Comparison of ENCODE assay signal across 34 cellular contexts in the genomic region with DNA sequence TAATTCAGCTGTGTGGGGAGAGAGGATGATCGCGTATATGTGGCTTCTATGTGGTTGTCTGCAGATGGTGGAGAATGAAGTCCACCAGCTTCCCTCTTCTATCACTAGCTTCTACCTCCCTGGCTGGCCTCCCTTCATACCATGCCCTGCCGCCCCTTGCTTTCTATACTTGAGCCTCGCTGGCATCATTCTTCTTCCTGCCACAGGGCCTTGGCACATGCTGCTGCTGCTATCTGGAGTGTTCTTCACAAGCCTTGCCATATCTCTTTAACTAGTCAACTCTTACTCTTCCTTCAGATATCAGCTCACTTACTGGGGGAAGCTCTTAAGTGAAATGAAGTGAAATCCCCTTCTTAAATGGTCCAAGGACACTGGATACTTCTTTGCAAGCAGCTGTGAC.
"Had no signal": no experiment of that assay in that cellular context is flagged by ENCODE, and none has a peak within 500 bp of the region (broad histone marks: within the 10 kb centered on the region; RNA-seq: fewer than 3 reads in every experiment).

No MANE protein-coding gene starts in this region.

- H3K27me3 ChIP-seq: body of pancreas, breast epithelium, MG63 had no signal

- FAIRE-seq: astrocyte had no signal

- DNase-seq: activated CD4-positive, alpha-beta memory T cell treated with anti-CD3 and anti-CD28 coated beads, Interleukin-2, amount 10 ng/mL, durations not matched to agents 7 days and 5 days; activated CD4-positive, alpha-beta T cell treated with anti-CD3 and anti-CD28 coated beads for 1 hour; activated CD4-positive, alpha-beta T cell treated with anti-CD3 and anti-CD28 coated beads for 48 hours; activated CD4-positive, CD25-positive, alpha-beta regulatory T cell; activated CD8-positive, alpha-beta memory T cell treated with anti-CD3 and anti-CD28 coated beads for 24 hours; activated CD8-positive, alpha-beta memory T cell treated with anti-CD3 and anti-CD28 coated beads, Interleukin-2, amount 10 ng/mL, durations not matched to agents 7 days and 5 days; activated CD8-positive, alpha-beta memory T cell treated with anti-CD3 and anti-CD28 coated beads, Interleukin-2, amount 50 U/mL, for 48 hours; activated effector memory CD4-positive, alpha-beta T cell treated with anti-CD3 and anti-CD28 coated beads, Interleukin-2, amount 50 U/mL, for 16 hours; activated naive CD4-positive, alpha-beta T cell; activated naive CD8-positive, alpha-beta T cell treated with anti-CD3 and anti-CD28 coated beads, Interleukin-2, amount 10 ng/mL, durations not matched to agents 7 days and 5 days; activated T-cell treated with anti-CD3 and anti-CD28 coated beads, Interleukin-2, amount 50 U/mL, for 72 hours; amygdala; body of pancreas; Kasumi-1; KG1; NCI-H1048; NCI-H1436 treated with DMSO at 0.1 percent for 48 hours; NCI-H1694 treated with DMSO at 0.1 percent for 48 hours; NCI-H2029; NCI-H2107; NCI-H2171; NCI-H510A; NCI-H526; NCI-H748 treated with DMSO at 0.1 percent for 48 hours; NK-92 treated with Interleukin-12 subunit alpha and Interleukin-12 subunit beta, amount 100 ng/mL, for 24 hours; Right ventricle myocardium superior; SW 1271; T-helper 1 cell; T-helper 2 cell; T-helper 9 cell; WERI-Rb-1 had no signal

- H3K4me1 ChIP-seq: body of pancreas, breast epithelium had no signal

- H3K4me3 ChIP-seq: body of pancreas, breast epithelium, MG63 had no signal

- H3K36me3 ChIP-seq: breast epithelium, MG63, WERI-Rb-1 had no signal

- H3K27ac ChIP-seq: body of pancreas, WERI-Rb-1 had no signal

- H3K9me3 ChIP-seq: body of pancreas, breast epithelium, MG63 had no signal
